8 cellular contexts compared by ENCODE assay signal in the genomic region with DNA sequence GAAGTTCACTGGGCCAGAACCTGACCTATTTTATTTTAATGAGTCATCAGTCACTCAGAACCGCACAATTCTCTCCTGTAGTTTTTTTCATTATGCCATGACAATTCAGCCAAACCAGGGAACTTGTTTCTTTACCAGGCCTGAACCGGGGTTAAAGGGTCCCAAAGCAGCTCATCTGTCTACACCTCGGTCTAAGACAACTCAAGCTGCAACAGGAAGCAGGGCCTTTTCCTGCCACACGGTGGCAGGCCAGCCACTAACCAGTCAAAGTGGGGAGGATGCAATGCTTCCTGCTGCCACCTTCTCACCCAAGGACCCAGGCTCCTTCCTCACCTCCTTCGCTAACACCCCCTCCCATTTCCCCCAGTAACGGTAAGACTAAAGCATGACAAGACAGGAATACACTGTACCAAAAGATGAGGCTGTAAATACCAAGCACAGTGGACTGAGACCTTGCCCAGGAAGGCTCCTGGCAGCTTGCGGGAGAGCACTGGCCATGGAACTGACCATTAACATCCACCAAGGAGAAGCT. TPM values are rescaled to one million over a fixed set of nuclear protein-coding genes. Genes with fewer than 3 reads are reported as not detected.
DNase-seq lines count a peak whose midpoint lies in the region; ATAC-seq and TF ChIP-seq lines count a peak whose summit lies in the region.

No MANE protein-coding gene starts in this region.

- H3K36me3 ChIP-seq in prostate gland = no peaks in the 10 kb centered on the region

- intact Hi-C loops in prostate gland (cut with DNase I) = loop anchor here (2.0 to 5.0 kb wide), 3 partner anchors 54 to 549 kb away; a partner anchor contains a TSS

- TF ChIP-seq POLR2A in prostate gland (IDR thresholded peaks at IDR 0.05) = no peak

- 22% methylated on average over 7 of the region's 7 CpGs for WGBS in prostate gland

- no peaks in the 10 kb centered on the region for H3K27me3 ChIP-seq in prostate gland (replicated peaks; ENCODE audit: insufficient read depth)

- no peak overlapping the region for H3K4me3 ChIP-seq in prostate gland

- no peaks in the 10 kb centered on the region for H3K9me3 ChIP-seq in prostate gland

- ATAC-seq in HG03066 (IDR thresholded peaks at IDR 0.05; ENCODE audit: low read depth, unreplicated experiment) = peak; percentile 84
- no peak for ATAC-seq in HG02588 (IDR thresholded peaks at IDR 0.05; ENCODE audit: unreplicated experiment)

- H3K4me1 ChIP-seq in prostate gland (replicated peaks) = no peaks in the 10 kb centered on the region

- DNase-seq in activated gamma-delta T cell treated with Interleukin-2 at 50 U/mL for 16 hours (peak; percentile 70), activated gamma-delta T cell (lab: John Stamatoyannopoulos, UW) (no peak), RKO (ENCODE audit: low spot score) (peak; percentile 49), germinal center (ENCODE audit: low spot score) (peak; percentile 69), prostate gland (ENCODE audit: low spot score) (peak; percentile 51)
- DNase-seq in activated T-helper 1 cell treated with anti-CD3 and anti-CD28 coated beads, Interleukin-2, amount 50 U/mL, for 16 hours (ENCODE audit: low read depth in 1 of 2, low spot score in 1 of 2) = peak; percentile 44 to 46

- TF ChIP-seq CTCF in prostate gland (IDR thresholded peaks at IDR 0.05) = peak; percentile 51 to 88 (median 82)

- H3K27ac ChIP-seq in prostate gland = no peak overlapping the region

RNA-seq across cellular contexts. Expression of a gene that starts 56.7 kb away (rescaled TPM):
- total RNA-seq in prostate gland = 10 to 100 TPM in 1 of 2 donors, 1 to 10 TPM in 1; 2.1 to 19.2 TPM
